In the genomic region with DNA sequence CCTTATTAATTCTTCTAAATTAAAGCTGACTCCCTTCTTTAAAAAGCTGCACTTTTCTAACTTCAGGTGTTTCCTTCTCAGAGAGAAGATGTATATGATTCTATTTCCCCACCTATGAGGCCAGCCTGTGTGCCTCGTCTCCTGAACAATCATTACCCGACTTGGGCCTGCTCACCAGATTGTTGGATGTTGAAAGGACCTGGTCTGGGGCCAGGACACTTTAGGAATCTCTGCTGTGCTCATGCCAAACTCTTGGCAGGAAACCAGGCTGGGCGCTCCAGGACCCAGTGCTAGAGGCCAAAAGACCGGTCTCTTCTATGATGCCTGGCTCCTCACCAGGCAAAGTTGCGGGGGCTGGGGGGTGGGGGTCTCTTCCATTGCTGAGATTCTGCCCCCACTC, we compare ENCODE assay signal across 9 cellular contexts. TPM values are rescaled to one million over a fixed set of nuclear protein-coding genes. Genes with fewer than 3 reads are reported as not detected.
A peak's percentile ranks its signal among the peaks of the same experiment; 100 is the strongest.
DNase-seq lines count a peak whose midpoint lies in the region; ATAC-seq and TF ChIP-seq lines count a peak whose summit lies in the region.
"Had no signal": no experiment of that assay in that cellular context is flagged by ENCODE, and none has a peak within 500 bp of the region (broad histone marks: within the 10 kb centered on the region; RNA-seq: fewer than 3 reads in every experiment).

No MANE protein-coding gene starts in this region.

- DNase-seq in caudate nucleus (lab: John Stamatoyannopoulos, UW) (peak in 51 of 61 donors; percentile 3 to 89 (median 38)), inferior parietal cortex (ENCODE audit: extremely low spot score) (peak; percentile 32), HUDEP-2 (lab: John Stamatoyannopoulos, UW; ENCODE audit: unreplicated experiment in 76 of 76) (no peak)
- no peak for DNase-seq in stimulated activated CD4-positive, alpha-beta T cell treated with anti-CD3 and anti-CD28 coated beads, Interleukin-4, amount 100 ng/mL, for 4 hours
- no peak for DNase-seq in activated T-helper 2 cell treated with anti-CD3 and anti-CD28 coated beads, Interferon-gamma antibody, Interleukin-2, Interleukin-4, amounts not matched to agents 10 μg/mL and 5 μg/mL and 100 μg/mL, durations not matched to agents 14 hours and 24 hours and 36 hours (ENCODE audit: low spot score)
- DNase-seq: KBM-7 had no signal

- H3K9me3 Mint-ChIP-seq in activated T-helper 2 cell treated with anti-CD3 and anti-CD28 coated beads, Interferon-gamma antibody, Interleukin-2, Interleukin-4, amounts not matched to agents 10 μg/mL and 5 μg/mL and 100 μg/mL, durations not matched to agents 14 hours and 24 hours and 36 hours: no peaks in the 10 kb centered on the region

- no peak overlapping the region for H3K4me3 ChIP-seq in subcutaneous abdominal adipose tissue (ENCODE audit: low read depth in 1 of 5, low read length in 5 of 5)

- no peaks in the 10 kb centered on the region for H3K27me3 ChIP-seq in subcutaneous abdominal adipose tissue (ENCODE audit: control insufficient read depth in 5 of 5, insufficient read depth in 4 of 5, low read length in 5 of 5)

- no peak overlapping the region for H3K4me3 Mint-ChIP-seq in activated T-helper 2 cell treated with anti-CD3 and anti-CD28 coated beads, Interferon-gamma antibody, Interleukin-2, Interleukin-4, amounts not matched to agents 10 μg/mL and 5 μg/mL and 100 μg/mL, durations not matched to agents 14 hours and 24 hours and 36 hours (ENCODE audit: low read depth)

- no peak for ATAC-seq in HG03045 (IDR thresholded peaks at IDR 0.05; ENCODE audit: unreplicated experiment)

- H3K4me1 ChIP-seq in subcutaneous abdominal adipose tissue (ENCODE audit: control insufficient read depth in 5 of 5, insufficient read depth in 5 of 5, low read length in 5 of 5): peaks cover 0 to 15% (median 0%) of the 10 kb centered on the region in 5 donors

- no peak for TF ChIP-seq EP300 in Ishikawa (IDR thresholded peaks at IDR 0.05; ENCODE audit: borderline replicate concordance)

- intact Hi-C loops in activated T-helper 2 cell treated with anti-CD3 and anti-CD28 coated beads, Interferon-gamma antibody, Interleukin-2, Interleukin-4, amounts not matched to agents 10 μg/mL and 5 μg/mL and 100 μg/mL, durations not matched to agents 14 hours and 24 hours and 36 hours (cut with micrococcal nuclease): no loop called here

- H3K27me3 Mint-ChIP-seq in activated T-helper 2 cell treated with anti-CD3 and anti-CD28 coated beads, Interferon-gamma antibody, Interleukin-2, Interleukin-4, amounts not matched to agents 10 μg/mL and 5 μg/mL and 100 μg/mL, durations not matched to agents 14 hours and 24 hours and 36 hours (ENCODE audit: low read depth): peaks cover 1% of the 10 kb centered on the region

- no peaks in the 10 kb centered on the region for H3K36me3 ChIP-seq in subcutaneous abdominal adipose tissue (ENCODE audit: control insufficient read depth in 5 of 5, insufficient read depth in 5 of 5, low read length in 5 of 5)

- H3K27ac Mint-ChIP-seq in activated T-helper 2 cell treated with anti-CD3 and anti-CD28 coated beads, Interferon-gamma antibody, Interleukin-2, Interleukin-4, amounts not matched to agents 10 μg/mL and 5 μg/mL and 100 μg/mL, durations not matched to agents 14 hours and 24 hours and 36 hours: no peak overlapping the region

- H3K9ac ChIP-seq in subcutaneous abdominal adipose tissue (ENCODE audit: low read length in 5 of 5): peak overlapping the region in 1 of 5 donors; percentile 32

- no peaks in the 10 kb centered on the region for H3K4me1 Mint-ChIP-seq in activated T-helper 2 cell treated with anti-CD3 and anti-CD28 coated beads, Interferon-gamma antibody, Interleukin-2, Interleukin-4, amounts not matched to agents 10 μg/mL and 5 μg/mL and 100 μg/mL, durations not matched to agents 14 hours and 24 hours and 36 hours (ENCODE audit: low read depth)

- H3K36me3 Mint-ChIP-seq in activated T-helper 2 cell treated with anti-CD3 and anti-CD28 coated beads, Interferon-gamma antibody, Interleukin-2, Interleukin-4, amounts not matched to agents 10 μg/mL and 5 μg/mL and 100 μg/mL, durations not matched to agents 14 hours and 24 hours and 36 hours (ENCODE audit: low read depth): no peaks in the 10 kb centered on the region

- peak overlapping the region; percentile 41 for H3K27ac ChIP-seq in caudate nucleus (ENCODE audit: low read depth, low read length)
- H3K27ac ChIP-seq in subcutaneous abdominal adipose tissue (ENCODE audit: low read depth, low read length): peak overlapping the region; percentile 31

- no peaks in the 10 kb centered on the region for H3K9me3 ChIP-seq in subcutaneous abdominal adipose tissue (ENCODE audit: control insufficient read depth in 5 of 5, low read length in 5 of 5)

- TF ChIP-seq RAD21 in Ishikawa (IDR thresholded peaks at IDR 0.05; ENCODE audit: low read depth): no peak

TF ChIP-seq in Ishikawa, 13 proteins besides CTCF, POLR2A, EP300 and RAD21:
- peak; percentile 64 for TF ChIP-seq NFIC (IDR thresholded peaks at IDR 0.05)
- TF ChIP-seq TEAD4 (IDR thresholded peaks at IDR 0.05): no peak
TF ChIP-seq in Ishikawa: peak in this region for 1.

RNA-seq across cellular contexts. Expression of a gene that starts 16.9 kb away (rescaled TPM):
- total RNA-seq in activated T-helper 2 cell treated with anti-CD3 and anti-CD28 coated beads, Interferon-gamma antibody, Interleukin-2, Interleukin-4, amounts not matched to agents 10 μg/mL and 5 μg/mL and 100 μg/mL, durations not matched to agents 14 hours and 24 hours and 36 hours: 0.07 TPM in 1 of 2 replicates, not detected in the other

RNA-seq across cellular contexts. Expression of a gene that starts 24.7 kb away (rescaled TPM):
- not detected in 2 replicates for total RNA-seq in activated T-helper 2 cell treated with anti-CD3 and anti-CD28 coated beads, Interferon-gamma antibody, Interleukin-2, Interleukin-4, amounts not matched to agents 10 μg/mL and 5 μg/mL and 100 μg/mL, durations not matched to agents 14 hours and 24 hours and 36 hours

Comparison
In these comparisons a context has a peak if more than half of its experiments do, and no peak if none do; other contexts are left out.
1. DNase-seq: peak in caudate nucleus (51 of 61) and inferior parietal cortex (single experiment); none in HUDEP-2 (0 of 76), stimulated activated CD4-positive, alpha-beta T cell treated with anti-CD3 and anti-CD28 coated beads, Interleukin-4, amount 100 ng/mL, for 4 hours (0 of 2) and activated T-helper 2 cell treated with anti-CD3 and anti-CD28 coated beads, Interferon-gamma antibody, Interleukin-2, Interleukin-4, amounts not matched to agents 10 μg/mL and 5 μg/mL and 100 μg/mL, durations not matched to agents 14 hours and 24 hours and 36 hours (single experiment).